Comparison of ENCODE assay signal across 8 cellular contexts in the genomic region with DNA sequence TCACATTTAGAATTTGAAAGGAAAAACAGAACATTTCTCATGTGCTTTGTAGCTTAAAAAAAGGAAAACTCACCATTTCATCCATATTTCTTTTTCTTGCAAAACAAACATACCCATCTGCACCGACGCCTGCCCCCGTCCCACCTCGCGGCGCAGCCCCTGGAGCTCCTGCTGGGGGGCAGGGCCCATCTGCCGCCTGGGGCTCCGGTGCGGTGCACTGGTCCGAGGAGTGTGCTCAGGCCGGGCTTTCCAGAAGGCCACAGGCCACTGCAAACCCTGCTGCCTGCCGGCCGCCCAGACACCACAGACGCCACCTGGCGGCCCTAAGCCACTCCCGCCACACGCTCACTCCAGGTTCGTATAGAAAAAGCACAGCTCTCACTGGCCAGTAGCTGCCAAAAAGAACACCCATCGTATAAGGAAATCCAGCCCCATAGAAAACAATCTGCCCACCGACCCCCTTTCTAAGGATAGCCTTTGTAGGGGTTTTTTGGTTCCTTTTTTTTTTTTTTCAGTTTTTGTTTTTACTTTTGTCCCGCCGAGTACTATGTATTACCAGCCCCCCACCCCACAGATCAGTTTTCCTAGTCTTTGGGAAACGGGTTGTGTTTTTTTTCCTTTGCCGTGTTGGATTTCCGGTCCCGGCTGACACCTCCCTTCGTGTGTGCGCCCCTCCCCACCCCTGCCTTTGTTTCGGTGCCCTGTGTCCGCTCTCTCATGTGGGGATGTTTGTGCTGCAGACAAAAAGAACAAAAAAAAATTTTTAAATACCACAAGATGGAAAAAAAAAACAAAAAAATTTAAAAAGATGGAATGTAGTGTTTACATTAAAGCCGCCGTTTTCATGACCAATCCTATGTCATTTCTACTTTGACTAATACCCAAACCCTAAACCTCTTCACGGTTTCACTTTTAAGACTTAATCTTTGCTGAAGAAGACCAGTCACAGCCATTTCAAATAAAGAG.
DNase-seq lines count a peak whose midpoint lies in the region; ATAC-seq, FAIRE-seq and TF ChIP-seq lines count a peak whose summit lies in the region.

No MANE protein-coding gene starts in this region.

- FAIRE-seq in GM12892 (lab: Jason Lieb, UNC) = peak; percentile 81

- peaks cover 3% of the 10 kb centered on the region for H3K36me3 Mint-ChIP-seq in activated CD4-positive, alpha-beta T cell treated with anti-CD3 and anti-CD28 coated beads for 36 hours (ENCODE audit: low read depth)

- CTCF ChIA-PET in activated CD4-positive, alpha-beta T cell treated with anti-CD3 and anti-CD28 coated beads for 36 hours (lab: Charles Lee) = interaction anchor here (0.7 to 2.1 kb wide), 6 partner anchors 13 to 162 kb away, joined by 3 to 8 read pairs (median 3); no protein-coding TSS in a partner anchor

- DNase-seq in GM12892 (ENCODE audit: insufficient read length) (peak; percentile 96), NCI-H1694 treated with DMSO at 0.1 percent for 48 hours (lab: John Stamatoyannopoulos, UW) (peak; percentile 26), dedifferentiated amniotic fluid mesenchymal stem cell (ENCODE audit: extremely low spot score) (peak; percentile 79), left colon (peak; percentile 66 to 82), NCI-H446 (lab: John Stamatoyannopoulos, UW) (no peak)
- DNase-seq in activated CD4-positive, alpha-beta T cell treated with anti-CD3 and anti-CD28 coated beads for 36 hours = peak; percentile 77
- peak; percentile 55 for DNase-seq in stimulated activated CD4-positive, alpha-beta T cell treated with anti-CD3 and anti-CD28 coated beads, Interleukin-1b, Interleukin-23, amount 100 ng/mL, for 48 hours

- intact Hi-C loops in activated CD4-positive, alpha-beta T cell treated with anti-CD3 and anti-CD28 coated beads for 36 hours (cut with DNase I, micrococcal nuclease) = loop anchor here (1.0 to 5.0 kb wide), 9 partner anchors 69 to 1646 kb away; partner anchors contain the start of genes AMFR (in 1 of the 2), GNAO1 (in 1 of the 2), MT1X (in 1 of the 2) and NUDT21 (in 1 of the 2)
- intact Hi-C loops in left colon (cut with DNase I, micrococcal nuclease) = no loop called here

- no peaks in the 10 kb centered on the region for H3K27me3 Mint-ChIP-seq in activated CD4-positive, alpha-beta T cell treated with anti-CD3 and anti-CD28 coated beads for 36 hours

- no peaks in the 10 kb centered on the region for H3K9me3 Mint-ChIP-seq in activated CD4-positive, alpha-beta T cell treated with anti-CD3 and anti-CD28 coated beads for 36 hours (ENCODE audit: low read depth)

- POLR2A ChIA-PET in activated CD4-positive, alpha-beta T cell treated with anti-CD3 and anti-CD28 coated beads for 36 hours (lab: Charles Lee) = interaction anchor here (0.7 kb wide), 1 partner anchor 64 kb away, joined by 5 read pairs; no protein-coding TSS in a partner anchor

- H3K4me1 Mint-ChIP-seq in activated CD4-positive, alpha-beta T cell treated with anti-CD3 and anti-CD28 coated beads for 36 hours = peaks cover 29% of the 10 kb centered on the region

- peak overlapping the region; percentile 78 for H3K4me3 Mint-ChIP-seq in activated CD4-positive, alpha-beta T cell treated with anti-CD3 and anti-CD28 coated beads for 36 hours

- TF ChIP-seq POLR2A in GM12892 (IDR thresholded peaks at IDR 0.05; ENCODE audit: low read depth, low read length) = no peak

- H3K27ac Mint-ChIP-seq in activated CD4-positive, alpha-beta T cell treated with anti-CD3 and anti-CD28 coated beads for 36 hours = peak overlapping the region; percentile 98

- peak; percentile 96 for ATAC-seq in HG02759 (IDR thresholded peaks at IDR 0.05; ENCODE audit: unreplicated experiment)
- ATAC-seq in activated CD4-positive, alpha-beta T cell treated with anti-CD3 and anti-CD28 coated beads for 36 hours = peak; percentile 84
- ATAC-seq in left colon = peak; percentile 94

Comparison
In these comparisons a context has a peak if more than half of its experiments do, and no peak if none do; other contexts are left out.
1. DNase-seq: peak in GM12892 (single experiment), NCI-H1694 treated with DMSO at 0.1 percent for 48 hours (single experiment), activated CD4-positive, alpha-beta T cell treated with anti-CD3 and anti-CD28 coated beads for 36 hours (single experiment), dedifferentiated amniotic fluid mesenchymal stem cell (single experiment), left colon (2 of 2) and stimulated activated CD4-positive, alpha-beta T cell treated with anti-CD3 and anti-CD28 coated beads, Interleukin-1b, Interleukin-23, amount 100 ng/mL, for 48 hours (single experiment); none in NCI-H446 (0 of 2).
2. intact Hi-C loops: an anchor here in activated CD4-positive, alpha-beta T cell treated with anti-CD3 and anti-CD28 coated beads for 36 hours (1.0 to 5.0 kb wide); none called in left colon.
3. Peak in every context shown above with its lines, with median percentiles within 50 percentile points of each other: ATAC-seq.